Comparison of ENCODE assay signal across 12 cellular contexts in the genomic region with DNA sequence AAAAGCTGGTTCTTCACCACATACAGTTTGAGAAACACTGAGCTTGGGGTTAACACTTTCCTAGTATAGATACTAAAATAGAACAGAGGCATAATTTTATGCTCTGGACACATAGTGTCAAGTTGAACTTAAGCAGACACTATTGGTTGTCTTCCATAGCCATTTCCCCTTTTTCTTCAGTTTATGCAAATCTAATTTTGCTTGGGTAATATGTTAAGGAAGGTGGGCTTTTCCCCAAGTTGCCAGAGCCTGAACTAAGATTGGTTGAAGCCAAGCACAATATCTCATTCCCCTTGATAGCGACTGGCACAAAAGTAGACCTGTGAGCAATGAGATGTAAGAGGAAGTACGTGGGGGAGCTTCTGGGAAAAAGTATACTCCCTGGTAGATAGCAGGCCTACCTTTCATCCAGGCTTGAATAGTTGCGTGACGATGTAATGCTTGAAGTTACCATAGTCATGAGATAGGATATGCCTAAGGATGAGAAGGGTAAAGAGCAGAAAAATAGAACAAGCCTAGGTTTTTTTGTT. TPM values are rescaled to one million over a fixed set of nuclear protein-coding genes. Genes with fewer than 3 reads are reported as not detected.
A peak's percentile ranks its signal among the peaks of the same experiment; 100 is the strongest.
DNase-seq lines count a peak whose midpoint lies in the region; ATAC-seq and TF ChIP-seq lines count a peak whose summit lies in the region.
"Had no signal": no experiment of that assay in that cellular context is flagged by ENCODE, and none has a peak within 500 bp of the region (broad histone marks: within the 10 kb centered on the region; RNA-seq: fewer than 3 reads in every experiment).

No MANE protein-coding gene starts in this region.

- H3K36me3 ChIP-seq in HEK293 (ENCODE audit: control insufficient read depth in 2 of 2, insufficient read depth in 1 of 2, low read length in 2 of 2) (peaks cover 3 to 26% of the 10 kb centered on the region in 2 experiments; a peak in 2 of 3 replicates), heart left ventricle (peaks cover 0 to 26% (median 16%) of the 10 kb centered on the region in 9 donors), skeletal muscle tissue (ENCODE audit: control insufficient read depth in 3 of 3, insufficient read depth in 3 of 3, low read length in 3 of 3) (peaks cover 1 to 7% (median 6%) of the 10 kb centered on the region in 3 donors)

- no peak for TF ChIP-seq POLR2A in heart left ventricle (IDR thresholded peaks at IDR 0.05)

- no peak for TF ChIP-seq CTCF in HEK293 (tag by site-specific recombination; IDR thresholded peaks at IDR 0.05)
- no peak for TF ChIP-seq CTCF in heart left ventricle (IDR thresholded peaks at IDR 0.05)

- no peaks in the 10 kb centered on the region for H3K27me3 ChIP-seq in heart left ventricle
- H3K27me3 ChIP-seq in skeletal muscle tissue (ENCODE audit: control insufficient read depth in 3 of 3, insufficient read depth in 3 of 3, low read length in 3 of 3), result no peaks in the 10 kb centered on the region

- no peaks in the 10 kb centered on the region for H3K4me1 ChIP-seq in HEK293 (ENCODE audit: control insufficient read depth, insufficient read depth, low read length)
- H3K4me1 ChIP-seq in heart left ventricle, result peaks cover 3 to 66% (median 35%) of the 10 kb centered on the region in 12 donors
- peaks cover 41 to 53% (median 45%) of the 10 kb centered on the region in 3 donors for H3K4me1 ChIP-seq in skeletal muscle tissue (ENCODE audit: control insufficient read depth in 3 of 3, insufficient read depth in 3 of 3, low read length in 3 of 3)

- no peaks in the 10 kb centered on the region for H3K9me3 ChIP-seq in HEK293 (ENCODE audit: control insufficient read depth, insufficient read depth, low read depth, low read length)
- H3K9me3 ChIP-seq in heart left ventricle, result no peaks in the 10 kb centered on the region
- no peaks in the 10 kb centered on the region for H3K9me3 ChIP-seq in skeletal muscle tissue (ENCODE audit: control insufficient read depth in 3 of 3, low read length in 3 of 3)
- H3K9me3 ChIP-seq: HAP-1 had no signal

- WGBS in heart left ventricle, 4 donors, result 34 to 53% (median 39%) methylated on average over 4 of the region's 4 CpGs

- POLR2A ChIA-PET in HEK293 (lab: Yijun Ruan, JAX), result no interaction called here

- H3K9ac ChIP-seq in skeletal muscle tissue (ENCODE audit: low read depth in 1 of 3, low read length in 3 of 3), result peak overlapping the region; percentile 39 to 69 (median 63)

- DNase-seq in OCI-M1 (lab: John Stamatoyannopoulos, UW) (peak; percentile 90), heart left ventricle (peak in 1 of 5 donors; percentile 24), COR-L47 (lab: John Stamatoyannopoulos, UW) (no peak), NCI-H146 treated with DMSO at 0.1 percent for 48 hours (lab: John Stamatoyannopoulos, UW; ENCODE audit: unreplicated experiment) (no peak), NCI-H1694 (lab: John Stamatoyannopoulos, UW) (no peak), NCI-H1436 (lab: John Stamatoyannopoulos, UW) (no peak)
- DNase-seq: NCI-H1694 treated with DMSO at 0.1 percent for 48 hours had no signal

- no peak overlapping the region for H3K27ac ChIP-seq in HEK293 (ENCODE audit: extremely low read depth, low read depth, low read length)
- peak overlapping the region; percentile 75 to 99 (median 95) for H3K27ac ChIP-seq in heart left ventricle
- H3K27ac ChIP-seq in skeletal muscle tissue (ENCODE audit: low read depth, low read length), result peak overlapping the region; percentile 88

- no peak overlapping the region for H3K4me3 ChIP-seq in HEK293 (ENCODE audit: low read depth, low read length)
- peak overlapping the region in 1 of 12 donors; percentile 17 for H3K4me3 ChIP-seq in heart left ventricle
- H3K4me3 ChIP-seq in skeletal muscle tissue (ENCODE audit: low read length in 3 of 3), result peak overlapping the region in 2 of 3 donors; percentile 0 to 18
- H3K4me3 ChIP-seq: HAP-1 had no signal

- CTCF ChIA-PET in HEK293 (lab: Yijun Ruan, JAX), result interaction anchor here (1.0 kb wide), 1 partner anchor 11 kb away, joined by 3 read pairs; no protein-coding TSS in a partner anchor

- intact Hi-C loops in heart left ventricle (cut with DNase I), result loop anchor here in 1 of 10 donors (5.0 kb wide), 1 partner anchor 83 kb away; no protein-coding TSS in a partner anchor

- ATAC-seq in heart left ventricle, result peak in 3 of 4 donors; percentile 19 to 48 (median 19)

TF ChIP-seq in HEK293, 187 proteins besides CTCF, POLR2A, EP300 and RAD21:
- TF ChIP-seq GLIS1 (tag by site-specific recombination; IDR thresholded peaks at IDR 0.05), result peak; percentile 24; the same call in 1 of the 2 replicates
- no peak for TF ChIP-seq SP2 (tag by site-specific recombination; IDR thresholded peaks at IDR 0.05)
- TF ChIP-seq ZBTB17 (tag by site-specific recombination; IDR thresholded peaks at IDR 0.05), result 0 out of 2 replicates have a peak, but pooled peaks have one; percentile 12
- no peak for TF ChIP-seq ZNF175 (tag by site-specific recombination; IDR thresholded peaks at IDR 0.05)
- no peak for TF ChIP-seq ZNF548 (tag by site-specific recombination; IDR thresholded peaks at IDR 0.05)
- no peak for TF ChIP-seq ZNF211 (tag by site-specific recombination; IDR thresholded peaks at IDR 0.05; ENCODE audit: low read depth)
- TF ChIP-seq BCL11A (tag by site-specific recombination; IDR thresholded peaks at IDR 0.05; ENCODE audit: low read depth), result no peak

RNA-seq across cellular contexts. Expression of a gene that starts 4.5 kb away (rescaled TPM):
- total RNA-seq in heart left ventricle (100 to 1,000 TPM; 573 to 947 (median 768) TPM), skeletal muscle tissue (13.6 TPM)
- polyA plus RNA-seq in heart left ventricle, result 1,000 to 10,000 TPM in 1 of 2 donors, 100 to 1,000 TPM in 1; 511 to 1,022 TPM

RNA-seq across cellular contexts. Expression of a gene that starts 12.3 kb away (rescaled TPM):
- 100 to 1,000 TPM in 5 of 9 donors, 10 to 100 TPM in 4; 73.8 to 173 (median 112) TPM for total RNA-seq in heart left ventricle
- polyA plus RNA-seq in heart left ventricle, result 100 to 1,000 TPM; 176 to 728 TPM
- 24.5 TPM for total RNA-seq in skeletal muscle tissue

RNA-seq across cellular contexts. Expression of a gene that starts 37.9 kb away (rescaled TPM):
- total RNA-seq in heart left ventricle (1 to 10 TPM in 3 of 9 donors, under 1 TPM in 5, not detected in 1; 0.16 to 1.9 (median 0.56) TPM), skeletal muscle tissue (under 0.01 TPM)
- under 1 TPM; 0.19 to 0.21 TPM for polyA plus RNA-seq in heart left ventricle
- total RNA-seq: dermis microvascular lymphatic vessel endothelial cell, OCI-LY7 had no signal

Comparison
In these comparisons a context has a peak if more than half of its experiments do, and no peak if none do; other contexts are left out.
1. RNA of a gene that starts 4.5 kb away (total RNA-seq): 573 to 947 TPM in heart left ventricle; 13.6 TPM in skeletal muscle tissue (single experiment); every median in the first group is over 10 times any median in the second.